ENCODE assay signal across 35 cellular contexts in genomic region chr3:114852974-114853373, GRCh38.
"Had no signal": no experiment of that assay in that cellular context is flagged by ENCODE, and none has a peak within 500 bp of the region (broad histone marks: within the 10 kb centered on the region; RNA-seq: fewer than 3 reads in every experiment).

No MANE protein-coding gene starts in this region.

- ATAC-seq: activated CD8-positive, alpha-beta T cell treated with anti-CD3 and anti-CD28 coated beads for 36 hours; activated naive CD4-positive, alpha-beta T cell treated with anti-CD3 and anti-CD28 coated beads, Interleukin-2, amount 50 U/mL, for 72 hours; activated T-cell treated with anti-CD3 and anti-CD28 coated beads, Interleukin-2, amount 50 U/mL, for 4 hours; activated T-cell treated with anti-CD3 and anti-CD28 coated beads, Interleukin-2, amount 50 U/mL, for 72 hours; activated T-helper 17 cell treated with anti-CD3 and anti-CD28 coated beads, Interleukin-2, amount 50 U/mL, for 72 hours; body of pancreas had no signal

- H3K4me3 ChIP-seq: adrenal gland, body of pancreas, breast epithelium had no signal

- H3K36me3 ChIP-seq: adrenal gland, brain microvascular endothelial cell, breast epithelium had no signal

- FAIRE-seq: astrocyte, TTC549 had no signal

- DNase-seq: activated B cell treated with CpG ODN at 0.5 μM for 24 hours; activated CD4-positive, alpha-beta memory T cell treated with anti-CD3 and anti-CD28 coated beads for 36 hours; activated CD4-positive, alpha-beta T cell treated with anti-CD3 and anti-CD28 coated beads for 4 hours; activated CD4-positive, alpha-beta T cell treated with anti-CD3 and anti-CD28 coated beads, Interleukin-2, amount 10 ng/mL, durations not matched to agents 24 days and 14 days; activated CD4-positive, alpha-beta T cell treated with anti-CD3 and anti-CD28 coated beads, Interleukin-2, amount 50 U/mL, for 1 hour; activated CD4-positive, alpha-beta T cell treated with anti-CD3 and anti-CD28 coated beads, Interleukin-2, amount 50 U/mL, for 4 hours; activated CD4-positive, CD25-positive, alpha-beta regulatory T cell treated with anti-CD3 and anti-CD28 coated beads, Interleukin-2, amount 50 U/mL, for 72 hours; activated CD8-positive, alpha-beta memory T cell treated with anti-CD3 and anti-CD28 coated beads, Interleukin-2, amount 50 U/mL, for 4 hours; activated CD8-positive, alpha-beta T cell treated with anti-CD3 and anti-CD28 coated beads for 36 hours; activated effector memory CD4-positive, alpha-beta T cell treated with anti-CD3 and anti-CD28 coated beads, Interleukin-2, amount 50 U/mL, for 16 hours; activated gamma-delta T cell treated with Interleukin-2 at 50 U/mL for 16 hours; activated naive CD4-positive, alpha-beta T cell; activated naive CD4-positive, alpha-beta T cell treated with anti-CD3 and anti-CD28 coated beads for 36 hours; activated naive CD4-positive, alpha-beta T cell treated with anti-CD3 and anti-CD28 coated beads, Interleukin-2, amount 50 U/mL, for 16 hours; activated naive CD8-positive, alpha-beta T cell treated with anti-CD3 and anti-CD28 coated beads for 36 hours; activated T-cell treated with anti-CD3 and anti-CD28 coated beads for 4 hours; activated T-cell treated with anti-CD3 and anti-CD28 coated beads, Interleukin-2, amount 50 U/mL, for 1 hour; activated T-cell treated with anti-CD3 and anti-CD28 coated beads, Interleukin-2, amount 50 U/mL, for 4 hours; activated T-cell treated with anti-CD3 and anti-CD28 coated beads, Interleukin-2, amount 50 U/mL, for 72 hours; adrenal gland; amniotic stem cell; aorta; body of pancreas; brain microvascular endothelial cell; caudate nucleus; cerebellar nuclear complex; T-helper 1 cell; T-helper 2 cell; T-helper 9 cell had no signal

- H3K27ac ChIP-seq: adrenal gland, body of pancreas, brain microvascular endothelial cell, breast epithelium, VCaP had no signal

- H3K27me3 ChIP-seq: adrenal gland, body of pancreas, brain microvascular endothelial cell, breast epithelium had no signal

- H3K9me3 ChIP-seq: adrenal gland, body of pancreas, breast epithelium had no signal
